ENCODE assay signal across 16 cellular contexts in the genomic region with DNA sequence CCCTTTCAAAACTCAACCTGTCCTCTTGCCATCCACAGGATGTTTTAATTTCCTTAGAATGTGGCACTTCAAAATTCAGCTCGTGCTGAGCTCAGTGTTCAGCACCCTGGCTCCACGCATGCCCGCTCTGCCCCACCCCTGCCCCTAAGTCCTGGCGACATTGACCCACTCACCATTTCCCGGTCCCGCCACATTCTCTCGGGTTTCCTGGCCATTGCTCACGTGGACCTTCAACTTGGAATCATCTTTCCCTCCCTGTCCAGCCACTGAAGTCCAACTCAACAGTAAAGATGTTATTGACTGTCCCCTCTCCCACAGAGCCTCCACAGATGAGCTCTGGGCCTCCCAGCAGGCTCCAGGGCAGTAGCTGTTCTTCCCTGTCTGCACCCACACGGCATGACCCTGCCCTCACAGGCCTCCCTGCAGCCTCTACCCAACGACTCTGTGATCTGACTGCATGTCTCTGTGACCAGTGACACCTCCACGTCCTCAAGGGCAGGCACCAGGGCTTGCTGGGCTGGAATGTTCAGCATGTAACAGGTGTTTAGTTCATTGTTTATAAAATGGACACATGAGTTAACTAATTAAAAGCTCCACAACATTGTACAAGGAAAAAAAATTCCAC. TPM values are rescaled to one million over a fixed set of nuclear protein-coding genes. Genes with fewer than 3 reads are reported as not detected.
DNase-seq lines count a peak whose midpoint lies in the region; ATAC-seq lines count a peak whose summit lies in the region.
"Had no signal": no experiment of that assay in that cellular context is flagged by ENCODE, and none has a peak within 500 bp of the region (broad histone marks: within the 10 kb centered on the region; RNA-seq: fewer than 3 reads in every experiment).

No MANE protein-coding gene starts in this region.

- H3K27ac Mint-ChIP-seq in activated naive CD4-positive, alpha-beta T cell treated with anti-CD3 and anti-CD28 coated beads for 36 hours = peak overlapping the region; percentile 100
- H3K27ac Mint-ChIP-seq in activated naive CD8-positive, alpha-beta T cell treated with anti-CD3 and anti-CD28 coated beads for 36 hours = peak overlapping the region; percentile 98

- no peak for ATAC-seq in Right ventricle myocardium superior (ENCODE audit: poor library complexity)
- ATAC-seq in GM19328 (IDR thresholded peaks at IDR 0.05; ENCODE audit: unreplicated experiment) = no peak
- ATAC-seq: left colon had no signal

- H3K4me3 ChIP-seq in muscle layer of colon (ENCODE audit: low read depth in 1 of 2, low read length in 2 of 2) = no peak overlapping the region
- H3K4me3 ChIP-seq: coronary artery, right atrium auricular region, uterus had no signal

- no peaks in the 10 kb centered on the region for H3K27me3 ChIP-seq in muscle layer of colon (ENCODE audit: control insufficient read depth in 1 of 2, insufficient read depth in 2 of 2, low read length in 2 of 2)
- H3K27me3 ChIP-seq: right atrium auricular region, uterus had no signal

- DNase-seq in activated naive CD4-positive, alpha-beta T cell treated with anti-CD3 and anti-CD28 coated beads for 36 hours = no peak
- no peak for DNase-seq in activated naive CD4-positive, alpha-beta T cell treated with anti-CD3 and anti-CD28 coated beads, Interleukin-2, amount 50 U/mL, for 16 hours
- no peak for DNase-seq in activated naive CD8-positive, alpha-beta T cell treated with anti-CD3 and anti-CD28 coated beads for 36 hours
- DNase-seq in Right ventricle myocardium superior (no peak), DMS 273 treated with DMSO at 0.1 percent for 48 hours (lab: John Stamatoyannopoulos, UW) (no peak)
- DNase-seq: activated CD4-positive, alpha-beta T cell treated with anti-CD3 and anti-CD28 coated beads, Interleukin-2, amount 50 U/mL, for 48 hours; left colon; NCI-H2171; stimulated activated CD4-positive, alpha-beta T cell treated with anti-CD3 and anti-CD28 coated beads, Interleukin-2, amount 100 ng/mL, for 24 hours; T-helper 9 cell; uterus had no signal

- intact Hi-C loops in activated naive CD4-positive, alpha-beta T cell treated with anti-CD3 and anti-CD28 coated beads for 36 hours (cut with micrococcal nuclease) = no loop called here
- intact Hi-C loops in Right ventricle myocardium superior (cut with DNase I) = no loop called here

- H3K27me3 Mint-ChIP-seq in activated naive CD4-positive, alpha-beta T cell treated with anti-CD3 and anti-CD28 coated beads for 36 hours (ENCODE audit: low read depth) = no peaks in the 10 kb centered on the region
- H3K27me3 Mint-ChIP-seq in activated naive CD8-positive, alpha-beta T cell treated with anti-CD3 and anti-CD28 coated beads for 36 hours = no peaks in the 10 kb centered on the region

- peaks cover 5% of the 10 kb centered on the region for H3K36me3 ChIP-seq in muscle layer of colon (ENCODE audit: insufficient read depth, low read length)
- H3K36me3 ChIP-seq: right atrium auricular region, uterus had no signal

- no peaks in the 10 kb centered on the region for H3K9me3 Mint-ChIP-seq in activated naive CD4-positive, alpha-beta T cell treated with anti-CD3 and anti-CD28 coated beads for 36 hours
- H3K9me3 Mint-ChIP-seq in activated naive CD8-positive, alpha-beta T cell treated with anti-CD3 and anti-CD28 coated beads for 36 hours = no peaks in the 10 kb centered on the region

- H3K27ac ChIP-seq in muscle layer of colon (ENCODE audit: low read depth, low read length) = peak overlapping the region; percentile 70
- H3K27ac ChIP-seq in temporal lobe (ENCODE audit: low read depth, low read length) = peak overlapping the region; percentile 44
- H3K27ac ChIP-seq: coronary artery had no signal

- H3K9me3 ChIP-seq in muscle layer of colon (ENCODE audit: low read length) = no peaks in the 10 kb centered on the region
- H3K9me3 ChIP-seq: right atrium auricular region, uterus had no signal

- peaks cover 14% of the 10 kb centered on the region for H3K36me3 Mint-ChIP-seq in activated naive CD4-positive, alpha-beta T cell treated with anti-CD3 and anti-CD28 coated beads for 36 hours (ENCODE audit: low read depth)
- peaks cover 57% of the 10 kb centered on the region for H3K36me3 Mint-ChIP-seq in activated naive CD8-positive, alpha-beta T cell treated with anti-CD3 and anti-CD28 coated beads for 36 hours

- H3K4me1 Mint-ChIP-seq in activated naive CD4-positive, alpha-beta T cell treated with anti-CD3 and anti-CD28 coated beads for 36 hours (ENCODE audit: low read depth) = peaks cover 96% of the 10 kb centered on the region
- peaks cover 98% of the 10 kb centered on the region for H3K4me1 Mint-ChIP-seq in activated naive CD8-positive, alpha-beta T cell treated with anti-CD3 and anti-CD28 coated beads for 36 hours

- no peak overlapping the region for H3K9ac ChIP-seq in muscle layer of colon (ENCODE audit: low read length)

- H3K4me3 Mint-ChIP-seq in activated naive CD4-positive, alpha-beta T cell treated with anti-CD3 and anti-CD28 coated beads for 36 hours = peak overlapping the region; percentile 1
- H3K4me3 Mint-ChIP-seq in activated naive CD8-positive, alpha-beta T cell treated with anti-CD3 and anti-CD28 coated beads for 36 hours = peak overlapping the region; percentile 32

- CTCF ChIA-PET in activated naive CD4-positive, alpha-beta T cell treated with anti-CD3 and anti-CD28 coated beads for 36 hours (lab: Charles Lee) = interaction anchor here (0.9 to 5.5 kb wide), 8 partner anchors 18 to 143 kb away, joined by 3 to 72 read pairs (median 4); no protein-coding TSS in a partner anchor

- peaks cover 99% of the 10 kb centered on the region for H3K4me1 ChIP-seq in muscle layer of colon (ENCODE audit: insufficient read depth, low read length)

RNA-seq across cellular contexts. Expression of gene ITPKB, which starts 53.8 kb away (rescaled TPM):
- 10 to 100 TPM; 40.3 to 40.9 TPM for total RNA-seq in activated naive CD4-positive, alpha-beta T cell treated with anti-CD3 and anti-CD28 coated beads for 36 hours
- total RNA-seq in activated naive CD8-positive, alpha-beta T cell treated with anti-CD3 and anti-CD28 coated beads for 36 hours = 10 to 100 TPM; 30.7 to 30.8 TPM
- total RNA-seq in temporal lobe (6.1 TPM), Right ventricle myocardium superior (21.2 TPM)
